Comparison of ENCODE assay signal across 1 cellular context in genomic region chr4:150722908-150723362, GRCh38.
TF ChIP-seq lines count a peak whose summit lies in the region.

No MANE protein-coding gene starts in this region.

TF ChIP-seq in liver, 16 proteins besides CTCF, POLR2A, EP300 and RAD21 (continued from another document):
- TF ChIP-seq REST (IDR thresholded peaks at IDR 0.05): peak; percentile 35
- TF ChIP-seq ZBTB33 (IDR thresholded peaks at IDR 0.05): peak; percentile 18
- TF ChIP-seq EGR1 (IDR thresholded peaks at IDR 0.05; ENCODE audit: low read depth in 2 of 2): no peak
- TF ChIP-seq ATF3 (IDR thresholded peaks at IDR 0.05): no peak
